In the genomic region with DNA sequence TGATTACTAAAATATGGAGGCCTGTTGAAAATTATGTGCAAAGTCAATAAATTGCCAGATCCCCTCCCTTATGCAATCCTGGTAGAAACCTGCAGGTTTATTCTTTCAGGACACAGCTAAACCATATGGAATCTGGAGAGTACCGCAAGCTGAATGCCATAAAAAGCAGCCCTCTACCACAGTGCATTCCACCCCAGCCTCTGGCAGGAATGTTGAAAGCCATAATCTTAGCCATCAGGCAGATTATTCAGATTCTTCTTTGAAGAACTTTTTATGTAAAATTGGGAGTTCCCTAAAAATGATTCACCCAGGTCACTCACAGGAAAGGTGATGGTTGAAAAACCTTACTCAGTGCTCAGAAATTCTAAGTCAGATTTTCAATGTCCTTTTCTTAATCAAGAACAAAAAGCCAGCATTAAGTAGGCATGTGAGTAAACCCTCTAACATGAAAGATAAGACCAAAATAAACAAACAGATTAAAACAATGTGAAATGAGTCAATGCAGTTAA, we compare ENCODE assay signal across 1 cellular context.
TF ChIP-seq lines count a peak whose summit lies in the region.

No MANE protein-coding gene starts in this region.

TF ChIP-seq in WTC11, 78 proteins besides CTCF, POLR2A, EP300 and RAD21 (continued from another document):
- no peak for TF ChIP-seq PRDM15 (CRISPR knock-in tag; IDR thresholded peaks at IDR 0.05)
- no peak for TF ChIP-seq CDX4 (CRISPR knock-in tag; IDR thresholded peaks at IDR 0.05; ENCODE audit: borderline replicate concordance)
- TF ChIP-seq ZNF416 (CRISPR knock-in tag; IDR thresholded peaks at IDR 0.05) = no peak
- no peak for TF ChIP-seq NR2C2 (CRISPR knock-in tag; IDR thresholded peaks at IDR 0.05)
